25 cellular contexts compared by ENCODE assay signal in genomic region chr18:44702594-44702993, GRCh38.
"Had no signal": no experiment of that assay in that cellular context is flagged by ENCODE, and none has a peak within 500 bp of the region (broad histone marks: within the 10 kb centered on the region; RNA-seq: fewer than 3 reads in every experiment).

No MANE protein-coding gene starts in this region.

- DNase-seq: activated CD4-positive, alpha-beta T cell treated with anti-CD3 and anti-CD28 coated beads for 4 hours; activated CD4-positive, alpha-beta T cell treated with anti-CD3 and anti-CD28 coated beads, Interleukin-2, amount 50 U/mL, for 48 hours; activated gamma-delta T cell; activated naive CD4-positive, alpha-beta T cell treated with anti-CD3 and anti-CD28 coated beads, Interleukin-2, amount 50 U/mL, for 16 hours; activated naive CD8-positive, alpha-beta T cell treated with anti-CD3 and anti-CD28 coated beads, Interleukin-2, amount 50 U/mL, for 24 hours; amygdala; caudate nucleus; endodermal cell; esophagus squamous epithelium; left ventricle myocardium inferior; mucosa of descending colon; ovary; right lobe of liver; stimulated activated CD4-positive, alpha-beta T cell treated with anti-CD3 and anti-CD28 coated beads, Interleukin-2, amount 100 ng/mL, for 48 hours; stimulated activated naive CD8-positive, alpha-beta T cell treated with anti-CD3 and anti-CD28 coated beads, Interleukin-15, amount 100 ng/mL, for 72 hours; substantia nigra; T-helper 2 cell; upper lobe of left lung had no signal

- H3K4me3 Mint-ChIP-seq: activated naive CD8-positive, alpha-beta T cell treated with anti-CD3 and anti-CD28 coated beads, Interleukin-2, amount 50 U/mL, for 24 hours; activated T-helper 1 cell treated with anti-CD3 and anti-CD28 coated beads, Interleukin-12 subunit alpha, Interleukin-12 subunit beta, Interleukin-2, Interleukin-4 antibody, amounts not matched to agents 30 ng/mL and 10 ng/mL and 1 ng/mL, durations not matched to agents 14 hours and 24 hours and 36 hours; endodermal cell; stimulated activated naive CD8-positive, alpha-beta T cell treated with anti-CD3 and anti-CD28 coated beads, Interleukin-15, amount 100 ng/mL, for 72 hours; WTC11 had no signal

- H3K27me3 ChIP-seq: esophagus squamous epithelium, ovary, right lobe of liver, upper lobe of left lung, vagina had no signal

- H3K9me3 Mint-ChIP-seq: activated naive CD8-positive, alpha-beta T cell treated with anti-CD3 and anti-CD28 coated beads, Interleukin-2, amount 50 U/mL, for 24 hours; activated T-helper 1 cell treated with anti-CD3 and anti-CD28 coated beads, Interleukin-12 subunit alpha, Interleukin-12 subunit beta, Interleukin-2, Interleukin-4 antibody, amounts not matched to agents 30 ng/mL and 10 ng/mL and 1 ng/mL, durations not matched to agents 14 hours and 24 hours and 36 hours; endodermal cell; stimulated activated naive CD8-positive, alpha-beta T cell treated with anti-CD3 and anti-CD28 coated beads, Interleukin-15, amount 100 ng/mL, for 72 hours; WTC11 had no signal

- H3K27me3 Mint-ChIP-seq: progenitor cell of endocrine pancreas had no signal

- H3K27ac Mint-ChIP-seq: activated naive CD8-positive, alpha-beta T cell treated with anti-CD3 and anti-CD28 coated beads, Interleukin-2, amount 50 U/mL, for 24 hours; activated T-helper 1 cell treated with anti-CD3 and anti-CD28 coated beads, Interleukin-12 subunit alpha, Interleukin-12 subunit beta, Interleukin-2, Interleukin-4 antibody, amounts not matched to agents 30 ng/mL and 10 ng/mL and 1 ng/mL, durations not matched to agents 14 hours and 24 hours and 36 hours; endodermal cell; progenitor cell of endocrine pancreas; stimulated activated naive CD8-positive, alpha-beta T cell treated with anti-CD3 and anti-CD28 coated beads, Interleukin-15, amount 100 ng/mL, for 72 hours; WTC11 had no signal

- ATAC-seq: activated naive CD8-positive, alpha-beta T cell treated with anti-CD3 and anti-CD28 coated beads, Interleukin-2, amount 50 U/mL, for 24 hours; mucosa of descending colon; right lobe of liver; stimulated activated naive CD8-positive, alpha-beta T cell treated with anti-CD3 and anti-CD28 coated beads, Interleukin-15, amount 100 ng/mL, for 72 hours; WTC11 had no signal

- FAIRE-seq: frontal cortex, islet of Langerhans had no signal

- H3K27ac ChIP-seq: esophagus squamous epithelium, left ventricle myocardium inferior, ovary, right lobe of liver, vagina had no signal

- H3K9me3 ChIP-seq: esophagus squamous epithelium, left ventricle myocardium inferior, mucosa of descending colon, ovary, right lobe of liver, upper lobe of left lung, vagina had no signal

- H3K4me3 ChIP-seq: esophagus squamous epithelium, left ventricle myocardium inferior, lung, mucosa of descending colon, ovary, right lobe of liver, upper lobe of left lung, vagina had no signal

- H3K36me3 ChIP-seq: esophagus squamous epithelium, left ventricle myocardium inferior, ovary, right lobe of liver, upper lobe of left lung, vagina had no signal
